Comparison of ENCODE assay signal across 13 cellular contexts in genomic region chr22:48084041-48084748, GRCh38.
DNase-seq lines count a peak whose midpoint lies in the region; ATAC-seq and TF ChIP-seq lines count a peak whose summit lies in the region.
"Had no signal": no experiment of that assay in that cellular context is flagged by ENCODE, and none has a peak within 500 bp of the region (broad histone marks: within the 10 kb centered on the region; RNA-seq: fewer than 3 reads in every experiment).

No MANE protein-coding gene starts in this region.

- in situ Hi-C loops in GM13977 (cut with MboI; ENCODE audit: low pct_unique_long_range_greater_than_20kb, low sequenced_read_pairs, unreplicated experiment), result loop anchor here (25.0 kb wide), 1 partner anchor 403 kb away; a partner anchor contains a TSS

- H3K27me3 ChIP-seq in BLaER1 treated with 17β-estradiol and CSF1 and Interleukin-3, amounts not matched to agents 10 nM and 100 nM, result peaks cover 11 to 66% (median 31%) of the 10 kb centered on the region in 11 experiments; a peak in 18 of 22 replicates
- H3K27me3 ChIP-seq: cardiac muscle cell had no signal

- no peak overlapping the region for H3K9ac ChIP-seq in BLaER1 treated with 17β-estradiol and CSF1 and Interleukin-3, amounts not matched to agents 10 nM and 100 nM
- H3K9ac ChIP-seq: parathyroid adenoma had no signal

- CTCF ChIA-PET in WTC11 (lab: Charles Lee), result no interaction called here

- peak overlapping the region; percentile 30; the same call in 1 of the 2 replicates for H3K27ac Mint-ChIP-seq in WTC11

- no peaks in the 10 kb centered on the region for H3K9me3 Mint-ChIP-seq in WTC11

- H3K36me3 Mint-ChIP-seq in WTC11, result no peaks in the 10 kb centered on the region

- peak; percentile 68 for DNase-seq in GM19240 (ENCODE audit: insufficient read length, low spot score)
- no peak for DNase-seq in WTC11 (ENCODE audit: low spot score)
- DNase-seq in AG08395 (ENCODE audit: low spot score), result no peak
- no peak for DNase-seq in NCI-H446 treated with DMSO at 0.1 percent for 48 hours (lab: John Stamatoyannopoulos, UW)
- DNase-seq in GM13977 (ENCODE audit: low spot score), result no peak
- DNase-seq in NCI-H1048 (lab: John Stamatoyannopoulos, UW), result no peak
- DNase-seq: activated T-cell treated with anti-CD3 and anti-CD28 coated beads for 4 hours, NCI-H345 had no signal

- H3K4me3 ChIP-seq in BLaER1 treated with 17β-estradiol and CSF1 and Interleukin-3, amounts not matched to agents 10 nM and 100 nM, result peak overlapping the region in 1 of 10 experiments; percentile 19; a peak in 2 of 20 replicates
- H3K4me3 ChIP-seq: cardiac muscle cell had no signal

- POLR2A ChIA-PET in WTC11 (lab: Charles Lee), result interaction anchor here (0.5 kb wide), 1 partner anchor 351 kb away, joined by 6 read pairs; no protein-coding TSS in a partner anchor

- peaks cover 0 to 50% (median 15%) of the 10 kb centered on the region in 11 experiments; a peak in 17 of 22 replicates for H4K20me1 ChIP-seq in BLaER1 treated with 17β-estradiol and CSF1 and Interleukin-3, amounts not matched to agents 10 nM and 100 nM

- H3K27me3 Mint-ChIP-seq in WTC11 (ENCODE audit: low read depth), result no peaks in the 10 kb centered on the region; the same call in 1 of the 2 replicates

- H3K36me3 ChIP-seq in BLaER1 treated with 17β-estradiol and CSF1 and Interleukin-3, amounts not matched to agents 10 nM and 100 nM, result no peaks in the 10 kb centered on the region
- H3K36me3 ChIP-seq: cardiac muscle cell had no signal

- H3K4me1 Mint-ChIP-seq in WTC11, result peaks cover 26% of the 10 kb centered on the region

- TF ChIP-seq CTCF in WTC11 (IDR thresholded peaks at IDR 0.05), result no peak
- TF ChIP-seq CTCF in GM13977 (IDR thresholded peaks at IDR 0.05; ENCODE audit: extremely low read depth, insufficient read depth, missing control alignments), result no peak

- no peaks in the 10 kb centered on the region for H3K9me3 ChIP-seq in BLaER1 treated with 17β-estradiol and CSF1 and Interleukin-3, amounts not matched to agents 10 nM and 100 nM (replicated peaks in 1 of 11)

- H3K4me3 Mint-ChIP-seq in WTC11, result no peak overlapping the region

- ATAC-seq in HG03432 (IDR thresholded peaks at IDR 0.05; ENCODE audit: unreplicated experiment), result peak; percentile 58
- ATAC-seq in WTC11, result no peak
- ATAC-seq: HCT116 had no signal

- peaks cover 15 to 42% (median 30%) of the 10 kb centered on the region in 10 experiments for H3K4me1 ChIP-seq in BLaER1 treated with 17β-estradiol and CSF1 and Interleukin-3, amounts not matched to agents 10 nM and 100 nM
- H3K4me1 ChIP-seq: parathyroid adenoma had no signal

- H3K27ac ChIP-seq in BLaER1 treated with 17β-estradiol and CSF1 and Interleukin-3, amounts not matched to agents 10 nM and 100 nM, result no peak overlapping the region
- H3K27ac ChIP-seq: cardiac muscle cell, parathyroid adenoma had no signal

- H3K4me2 ChIP-seq in BLaER1 treated with 17β-estradiol and CSF1 and Interleukin-3, amounts not matched to agents 10 nM and 100 nM, result peak overlapping the region; percentile 58 to 95 (median 81)

TF ChIP-seq in WTC11, 78 proteins besides CTCF, POLR2A, EP300 and RAD21:
- no peak for TF ChIP-seq ATF2 (CRISPR knock-in tag; IDR thresholded peaks at IDR 0.05; ENCODE audit: borderline replicate concordance, low read depth)
- no peak for TF ChIP-seq ATF6 (CRISPR knock-in tag; IDR thresholded peaks at IDR 0.05)
- TF ChIP-seq ZNF532 (CRISPR knock-in tag; IDR thresholded peaks at IDR 0.05; ENCODE audit: borderline replicate concordance), result no peak
- TF ChIP-seq ATF3 (CRISPR knock-in tag; conservative IDR thresholded peaks at IDR 0.05), result no peak
- no peak for TF ChIP-seq ZNF138 (CRISPR knock-in tag; conservative IDR thresholded peaks at IDR 0.05)
- no peak for TF ChIP-seq SP1 (CRISPR knock-in tag; conservative IDR thresholded peaks at IDR 0.05)
- no peak for TF ChIP-seq ERG (CRISPR knock-in tag; IDR thresholded peaks at IDR 0.05)
- no peak for TF ChIP-seq TP53 (CRISPR knock-in tag; IDR thresholded peaks at IDR 0.05)
- no peak for TF ChIP-seq ESRRA (CRISPR knock-in tag; IDR thresholded peaks at IDR 0.05; ENCODE audit: borderline replicate concordance)
- no peak for TF ChIP-seq ATF1 (CRISPR knock-in tag; IDR thresholded peaks at IDR 0.05)
- no peak for TF ChIP-seq PRRX2 (CRISPR knock-in tag; IDR thresholded peaks at IDR 0.05)
